ENCODE assay signal across 17 cellular contexts in the genomic region with DNA sequence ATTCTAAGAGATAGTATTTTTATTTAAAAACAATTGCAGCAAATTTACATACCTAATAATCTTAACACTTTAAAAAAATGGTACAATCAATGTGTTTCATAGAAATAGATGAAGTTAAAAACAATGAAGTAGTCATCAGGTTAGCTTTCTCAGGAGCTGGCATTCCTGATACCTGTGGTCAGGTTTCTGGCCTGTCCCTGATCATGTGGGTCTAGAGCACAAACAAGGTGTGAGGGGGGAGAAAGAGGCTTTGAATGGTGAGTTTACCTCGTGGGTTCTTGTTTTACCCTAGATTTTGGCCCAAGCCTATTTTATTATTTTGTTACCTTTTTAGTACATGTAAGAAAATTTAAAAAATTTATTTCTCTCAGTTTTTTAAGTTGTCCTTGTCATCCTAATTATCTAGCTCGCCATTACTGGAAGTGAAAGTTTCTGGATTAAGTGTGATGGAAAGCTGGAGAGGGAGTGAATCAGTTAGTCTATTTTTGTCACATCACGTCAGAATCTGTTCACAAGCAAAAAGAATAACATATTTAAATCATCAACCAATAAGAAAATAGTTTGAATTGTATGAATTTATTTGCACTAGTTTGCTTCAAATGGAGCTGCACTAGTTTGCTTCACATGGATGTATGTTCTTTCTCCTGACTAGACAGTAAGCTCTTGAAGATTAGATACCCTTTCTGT. TPM values are rescaled to one million over a fixed set of nuclear protein-coding genes. Genes with fewer than 3 reads are reported as not detected.
A peak's percentile ranks its signal among the peaks of the same experiment; 100 is the strongest.
DNase-seq lines count a peak whose midpoint lies in the region; ATAC-seq, FAIRE-seq and TF ChIP-seq lines count a peak whose summit lies in the region.
"Had no signal": no experiment of that assay in that cellular context is flagged by ENCODE, and none has a peak within 500 bp of the region (broad histone marks: within the 10 kb centered on the region; RNA-seq: fewer than 3 reads in every experiment).

No MANE protein-coding gene starts in this region.

- no peak overlapping the region for H3K27ac ChIP-seq in K562 (ENCODE audit: extremely low read depth, low read depth, low read length)
- no peak overlapping the region for H3K27ac ChIP-seq in mesenchymal stem cell (ENCODE audit: low read length, poor library complexity, severe bottlenecking)
- H3K27ac ChIP-seq in gastrocnemius medialis = peak overlapping the region; percentile 70 to 78 (median 76)
- no peak overlapping the region for H3K27ac ChIP-seq in gastroesophageal sphincter
- H3K27ac ChIP-seq in colonic mucosa = no peak overlapping the region
- H3K27ac ChIP-seq: BLaER1 treated with 17β-estradiol and CSF1 and Interleukin-3, amounts not matched to agents 10 nM and 100 nM; SJCRH30 had no signal

- no peaks in the 10 kb centered on the region for H3K9me3 Mint-ChIP-seq in activated CD8-positive, alpha-beta T cell treated with anti-CD3 and anti-CD28 coated beads for 36 hours

- H3K79me1 ChIP-seq in mesenchymal stem cell (replicated peaks; ENCODE audit: low read length, poor library complexity, severe bottlenecking) = peaks cover 11% of the 10 kb centered on the region

- no peak overlapping the region for H2BK15ac ChIP-seq in mesenchymal stem cell (ENCODE audit: low read depth, poor library complexity, severe bottlenecking)

- no peak overlapping the region for H2BK120ac ChIP-seq in mesenchymal stem cell (ENCODE audit: low read depth, low read length)

- H3K4me1 ChIP-seq in K562 (replicated peaks in 1 of 2; ENCODE audit: control insufficient read depth in 2 of 2, insufficient read depth in 2 of 2, low read length in 2 of 2) (no peaks in the 10 kb centered on the region), mesenchymal stem cell (ENCODE audit: control insufficient read depth, insufficient read depth, low read depth, low read length) (no peaks in the 10 kb centered on the region), gastrocnemius medialis (peaks cover 25 to 36% of the 10 kb centered on the region in 2 donors), gastroesophageal sphincter (peaks cover 0 to 13% (median 0%) of the 10 kb centered on the region in 3 donors), colonic mucosa (no peaks in the 10 kb centered on the region)

- H3K9ac ChIP-seq in K562 (ENCODE audit: insufficient read depth in 1 of 2, low read depth in 2 of 2, low read length in 2 of 2) (no peak overlapping the region), mesenchymal stem cell (ENCODE audit: low read length) (peak overlapping the region; percentile 25), colonic mucosa (ENCODE audit: low read depth in 2 of 2, low read length in 2 of 2) (no peak overlapping the region)
- H3K9ac ChIP-seq: BLaER1 treated with 17β-estradiol and CSF1 and Interleukin-3, amounts not matched to agents 10 nM and 100 nM had no signal

- 0% methylated on average over 3 of the region's 3 CpGs for WGBS in K562 (ENCODE audit: insufficient coverage, low coverage, missing lambda C conversion rate)
- no CpG with 5 or more reads among the region's 3 CpGs for WGBS in mesenchymal stem cell
- WGBS in gastroesophageal sphincter (ENCODE audit: low coverage in 1 of 2), 2 donors = 70 to 78% methylated on average over 3 of the region's 3 CpGs

- no TSS peak for BruUV-seq in K562 (replicated peaks; lab: Mats Ljungman, UMichigan)

- in situ Hi-C loops in K562 (cut with MboI) (no loop called here), gastrocnemius medialis (cut with MboI; ENCODE audit: low sequenced_read_pairs in 4 of 4) (no loop called here)

- TF ChIP-seq POLR2A in K562 (conservative IDR thresholded peaks at IDR 0.05) (no peak), gastrocnemius medialis (IDR thresholded peaks at IDR 0.05) (no peak), gastroesophageal sphincter (IDR thresholded peaks at IDR 0.05) (no peak)

- no peak overlapping the region for H3K14ac ChIP-seq in mesenchymal stem cell (ENCODE audit: low read length in 2 of 2)

- no peaks in the 10 kb centered on the region for H3K9me3 ChIP-seq in K562 (replicated peaks; ENCODE audit: control insufficient read depth, insufficient read depth, low read depth, low read length)
- H3K9me3 ChIP-seq in mesenchymal stem cell (ENCODE audit: control insufficient read depth, low read length) = peaks cover 8% of the 10 kb centered on the region
- no peaks in the 10 kb centered on the region for H3K9me3 ChIP-seq in gastrocnemius medialis
- no peaks in the 10 kb centered on the region for H3K9me3 ChIP-seq in gastroesophageal sphincter
- H3K9me3 ChIP-seq in colonic mucosa = no peaks in the 10 kb centered on the region

- H3K27ac Mint-ChIP-seq in activated CD8-positive, alpha-beta T cell treated with anti-CD3 and anti-CD28 coated beads for 36 hours = no peak overlapping the region

- POLR2A ChIA-PET in K562 (lab: Yijun Ruan, JAX) = interaction anchor here (0.8 kb wide), 1 partner anchor 113 kb away, joined by 3 read pairs; no protein-coding TSS in a partner anchor
- POLR2A ChIA-PET in activated CD8-positive, alpha-beta T cell treated with anti-CD3 and anti-CD28 coated beads for 36 hours (lab: Charles Lee) = no interaction called here

- H2AFZ ChIP-seq in K562 (ENCODE audit: low read depth, low read length) (no peak overlapping the region), mesenchymal stem cell (ENCODE audit: low read depth, low read length) (no peak overlapping the region)

- no peaks in the 10 kb centered on the region for H4K20me1 ChIP-seq in K562 (replicated peaks; ENCODE audit: control insufficient read depth, insufficient read depth, low read length)
- H4K20me1 ChIP-seq: BLaER1 treated with 17β-estradiol and CSF1 and Interleukin-3, amounts not matched to agents 10 nM and 100 nM had no signal

- H3K4me1 Mint-ChIP-seq in activated CD8-positive, alpha-beta T cell treated with anti-CD3 and anti-CD28 coated beads for 36 hours (ENCODE audit: low read depth) = no peaks in the 10 kb centered on the region

- H3K4me2 ChIP-seq in K562 (ENCODE audit: insufficient read depth, low read length) (no peak overlapping the region), mesenchymal stem cell (ENCODE audit: low read length, poor library complexity, severe bottlenecking) (no peak overlapping the region)

- peaks cover 3 to 5% of the 10 kb centered on the region in 2 experiments; a peak in 3 of 5 replicates for H3K27me3 ChIP-seq in K562 (ENCODE audit: control insufficient read depth in 2 of 2, insufficient read depth in 2 of 2, low read length in 2 of 2)
- H3K27me3 ChIP-seq in mesenchymal stem cell (ENCODE audit: control insufficient read depth in 1 of 2, insufficient read depth in 1 of 2, low read length in 2 of 2) = no peaks in the 10 kb centered on the region
- no peaks in the 10 kb centered on the region for H3K27me3 ChIP-seq in gastrocnemius medialis
- H3K27me3 ChIP-seq in gastroesophageal sphincter = no peaks in the 10 kb centered on the region
- no peaks in the 10 kb centered on the region for H3K27me3 ChIP-seq in colonic mucosa
- H3K27me3 ChIP-seq: BLaER1 treated with 17β-estradiol and CSF1 and Interleukin-3, amounts not matched to agents 10 nM and 100 nM; SJCRH30 had no signal

- CTCF ChIA-PET in K562 (lab: Yijun Ruan, JAX; ENCODE audit: low intra/inter-chr PET ratio) = no interaction called here
- CTCF ChIA-PET in activated CD8-positive, alpha-beta T cell treated with anti-CD3 and anti-CD28 coated beads for 36 hours (lab: Charles Lee) = interaction anchor here (1.1 kb wide), 1 partner anchor 63 kb away, joined by 4 read pairs; no protein-coding TSS in a partner anchor

- no peak overlapping the region for H3K4ac ChIP-seq in mesenchymal stem cell (ENCODE audit: low read depth in 1 of 2, low read length in 2 of 2)

- intact Hi-C loops in K562 (cut with micrococcal nuclease) (no loop called here), gastrocnemius medialis (cut with DNase I; ENCODE audit: low total_unique reads) (loop anchor here (2.0 kb wide), 1 partner anchor 23 kb away; a partner anchor contains a TSS), colonic mucosa (cut with DNase I) (no loop called here)
- intact Hi-C loops in activated CD8-positive, alpha-beta T cell treated with anti-CD3 and anti-CD28 coated beads for 36 hours (cut with micrococcal nuclease) = no loop called here

- H3K4me3 Mint-ChIP-seq in activated CD8-positive, alpha-beta T cell treated with anti-CD3 and anti-CD28 coated beads for 36 hours = no peak overlapping the region

- H2BK12ac ChIP-seq in mesenchymal stem cell (ENCODE audit: low read length in 2 of 2) = no peak overlapping the region

- no peak overlapping the region for H4K91ac ChIP-seq in mesenchymal stem cell (ENCODE audit: low read length)

- H3K23ac ChIP-seq in mesenchymal stem cell (ENCODE audit: low read length in 2 of 2) = no peak overlapping the region

- FAIRE-seq in K562 (lab: Jason Lieb, UNC) = no peak

- H2BK5ac ChIP-seq in mesenchymal stem cell (ENCODE audit: low read depth, low read length, poor library complexity, severe bottlenecking) = no peak overlapping the region

- no peaks in the 10 kb centered on the region for H3K79me2 ChIP-seq in K562 (ENCODE audit: control insufficient read depth, insufficient read depth, low read length)

- H3K36me3 ChIP-seq in K562 (ENCODE audit: control insufficient read depth, insufficient read depth, low read length) = no peaks in the 10 kb centered on the region
- H3K36me3 ChIP-seq in mesenchymal stem cell (ENCODE audit: control insufficient read depth in 1 of 2, insufficient read depth in 2 of 2, low read depth in 1 of 2, low read length in 2 of 2) = peaks cover 0 to 13% of the 10 kb centered on the region in 2 experiments
- H3K36me3 ChIP-seq in gastrocnemius medialis = no peaks in the 10 kb centered on the region
- no peaks in the 10 kb centered on the region for H3K36me3 ChIP-seq in gastroesophageal sphincter
- no peaks in the 10 kb centered on the region for H3K36me3 ChIP-seq in colonic mucosa
- H3K36me3 ChIP-seq: BLaER1 treated with 17β-estradiol and CSF1 and Interleukin-3, amounts not matched to agents 10 nM and 100 nM; SJCRH30 had no signal

- ATAC-seq in K562 (no peak), gastrocnemius medialis (peak; percentile 83 to 88), gastroesophageal sphincter (no peak)
- ATAC-seq in activated CD8-positive, alpha-beta T cell treated with anti-CD3 and anti-CD28 coated beads for 36 hours = no peak
- ATAC-seq: Panc1 had no signal

- no peak overlapping the region for H3K18ac ChIP-seq in mesenchymal stem cell (ENCODE audit: low read depth in 1 of 2, low read length in 2 of 2)

- no peak for TF ChIP-seq RAD21 in K562 (CRISPR knock-in tag; conservative IDR thresholded peaks at IDR 0.05 in 1 of 2, IDR thresholded peaks at IDR 0.05 in 1 of 2)

- no peak for TF ChIP-seq EP300 in K562 (IDR thresholded peaks at IDR 0.05; ENCODE audit: low read length)
- TF ChIP-seq EP300 in gastroesophageal sphincter (IDR thresholded peaks at IDR 0.05) = no peak

- TF ChIP-seq CTCF in K562 (IDR thresholded peaks at IDR 0.05 in 2 of 3, conservative IDR thresholded peaks at IDR 0.05 in 1 of 3; ENCODE audit: insufficient read depth in 2 of 3, low read depth in 1 of 3, low read length in 3 of 3) (no peak), gastrocnemius medialis (IDR thresholded peaks at IDR 0.05 in 4 of 5, conservative IDR thresholded peaks at IDR 0.05 in 1 of 5) (no peak), gastroesophageal sphincter (IDR thresholded peaks at IDR 0.05) (no peak), colonic mucosa (IDR thresholded peaks at IDR 0.05) (no peak)
- TF ChIP-seq CTCF in activated CD8-positive, alpha-beta T cell treated with anti-CD3 and anti-CD28 coated beads for 36 hours (IDR thresholded peaks at IDR 0.05) = no peak

- no peak overlapping the region for H3K4me3 ChIP-seq in K562
- H3K4me3 ChIP-seq in mesenchymal stem cell (ENCODE audit: insufficient read depth in 1 of 2, low read depth in 1 of 2, low read length in 2 of 2) = no peak overlapping the region
- peak overlapping the region; percentile 20 to 37 (median 35) for H3K4me3 ChIP-seq in gastrocnemius medialis
- no peak overlapping the region for H3K4me3 ChIP-seq in gastroesophageal sphincter
- H3K4me3 ChIP-seq in colonic mucosa = no peak overlapping the region
- H3K4me3 ChIP-seq: BLaER1 treated with 17β-estradiol and CSF1 and Interleukin-3, amounts not matched to agents 10 nM and 100 nM; SJCRH30 had no signal

- peaks cover 12% of the 10 kb centered on the region for H3K27me3 Mint-ChIP-seq in activated CD8-positive, alpha-beta T cell treated with anti-CD3 and anti-CD28 coated beads for 36 hours

- H3K36me3 Mint-ChIP-seq in activated CD8-positive, alpha-beta T cell treated with anti-CD3 and anti-CD28 coated beads for 36 hours (ENCODE audit: low read depth) = no peaks in the 10 kb centered on the region

- H2AK5ac ChIP-seq in mesenchymal stem cell (ENCODE audit: low read length, severe bottlenecking) = no peak overlapping the region

- no peaks in the 10 kb centered on the region for H3K9me1 ChIP-seq in K562 (ENCODE audit: control insufficient read depth, insufficient read depth, low read length)

- DNase-seq in MV-4-11 (lab: John Stamatoyannopoulos, UW) = peak; percentile 50
- no peak for DNase-seq in K562 (ENCODE audit: extremely low read depth in 1 of 4, low spot score in 3 of 4)
- DNase-seq in mesenchymal stem cell = no peak
- no peak for DNase-seq in gastrocnemius medialis
- DNase-seq in activated CD8-positive, alpha-beta T cell treated with anti-CD3 and anti-CD28 coated beads for 36 hours = no peak
- DNase-seq in CD1c-positive myeloid dendritic cell (ENCODE audit: extremely low spot score) = no peak
- DNase-seq in colonic mucosa = no peak
- DNase-seq: H7, NCI-H1417, NCI-H2029, NCI-H2171 treated with DMSO at 0.1 percent for 48 hours, NCI-H510A, NCI-H82, SJCRH30 had no signal

- no peak overlapping the region for H4K8ac ChIP-seq in mesenchymal stem cell (ENCODE audit: low read length)

RNA-seq across cellular contexts. Expression of a gene that starts 23.0 kb away (rescaled TPM):
- total RNA-seq in K562 (2011; cell fraction: chromatin; rRNA removed; ENCODE audit: low replicate concordance) = 6.6 and 20.6 TPM in 2 replicates
- total RNA-seq in K562 (2011; cell fraction: nucleolus; rRNA removed) = 11.1 and 17.3 TPM in 2 replicates
- 12.2 and 18.6 TPM in 2 replicates for total RNA-seq in K562 (2011; cell fraction: nucleoplasm; rRNA removed)
- total RNA-seq in K562 (2014; rRNA removed) (43.5 and 57.7 TPM in 2 replicates), K562 (2014; rRNA removed; fragmentation: Illumina TruSeq; extraction: Trizol) (27.0 and 29.9 TPM in 2 replicates), K562 (2015; rRNA removed; fragmentation: Illumina TruSeq; extraction: Trizol) (31.4 and 31.8 TPM in 2 replicates), K562 (2021) (59.9 and 67.6 TPM in 2 replicates), gastrocnemius medialis (100 to 1,000 TPM; 318 to 516 (median 364) TPM), gastroesophageal sphincter (100 to 1,000 TPM in 3 of 4 donors, 10 to 100 TPM in 1; 99.8 to 223 (median 181) TPM), colonic mucosa (10 to 100 TPM; 60.6 to 74.8 TPM)
- polyA plus RNA-seq in K562 (2011; rRNA removed) (32.4 and 34.6 TPM in 2 replicates), K562 (2014; fragmentation: Illumina TruSeq; extraction: Trizol) (57.1 and 63.1 TPM in 2 replicates), K562 (2014; fragmentation: Nextera tagmentation; extraction: Ambion mirVana) (1 to 10 TPM; 3.1 to 5.8 TPM), K562 (2014; rRNA removed) (41.5 and 44.1 TPM in 2 replicates)
- polyA plus RNA-seq in K562 (2011; cell fraction: cytosol; rRNA removed) = 40.6 and 53.4 TPM in 2 replicates
- polyA plus RNA-seq in K562 (2011; cell fraction: nucleus; rRNA removed) = 34.0 and 43.0 TPM in 2 replicates
- 38.4 and 62.6 TPM in 2 replicates for polyA plus RNA-seq in K562 (2012)
- polyA minus RNA-seq in K562 (2011; rRNA and poly(A)+ RNA removed) = 14.3 and 16.3 TPM in 2 replicates
- polyA minus RNA-seq in K562 (2011; cell fraction: cytosol; rRNA and poly(A)+ RNA removed) = 23.4 and 24.0 TPM in 2 replicates
- polyA minus RNA-seq in K562 (2011; cell fraction: nucleus; rRNA and poly(A)+ RNA removed) = 11.0 and 13.1 TPM in 2 replicates
- 114 TPM for polyA plus RNA-seq in mesenchymal stem cell (2013, experiment 1 of 2)
- 112 TPM for polyA plus RNA-seq in mesenchymal stem cell (2013, experiment 2 of 2)
- total RNA-seq in activated CD8-positive, alpha-beta T cell treated with anti-CD3 and anti-CD28 coated beads for 36 hours = 10 to 100 TPM; 26.0 to 28.0 TPM

Comparison
In these comparisons a context has a peak if more than half of its experiments do, and no peak if none do; other contexts are left out.
1. ATAC-seq: peak in gastrocnemius medialis (2 of 2); none in K562 (single experiment), activated CD8-positive, alpha-beta T cell treated with anti-CD3 and anti-CD28 coated beads for 36 hours (single experiment) and gastroesophageal sphincter (single experiment).
2. H3K27ac ChIP-seq: peak in gastrocnemius medialis (4 of 4); none in K562 (single experiment), mesenchymal stem cell (single experiment), gastroesophageal sphincter (0 of 4) and colonic mucosa (single experiment).
3. H3K4me3 ChIP-seq: peak in gastrocnemius medialis (4 of 4); none in K562 (single experiment), mesenchymal stem cell (0 of 2), gastroesophageal sphincter (0 of 2) and colonic mucosa (single experiment).